8 cellular contexts compared by ENCODE assay signal in genomic region chr4:118076958-118077766, GRCh38. TPM values are rescaled to one million over a fixed set of nuclear protein-coding genes. Genes with fewer than 3 reads are reported as not detected.
DNase-seq lines count a peak whose midpoint lies in the region; ATAC-seq and TF ChIP-seq lines count a peak whose summit lies in the region.

No MANE protein-coding gene starts in this region.

- TF ChIP-seq CTCF in 22Rv1 (IDR thresholded peaks at IDR 0.05) (peak; percentile 82), fibroblast of lung (conservative IDR thresholded peaks at IDR 0.05 in 1 of 2, IDR thresholded peaks at IDR 0.05 in 1 of 2; ENCODE audit: low read depth in 1 of 2, low read length in 2 of 2) (peak; percentile 56 to 62)

- H3K27me3 ChIP-seq in fibroblast of lung (ENCODE audit: control insufficient read depth, insufficient read depth, low read length): no peaks in the 10 kb centered on the region

- H3K4me2 ChIP-seq in fibroblast of lung (ENCODE audit: extremely low read depth, insufficient read depth, low read length): no peak overlapping the region

- no peak overlapping the region for H3K9ac ChIP-seq in fibroblast of lung (ENCODE audit: insufficient read depth, low read length)

- no peaks in the 10 kb centered on the region for H3K36me3 ChIP-seq in fibroblast of lung (ENCODE audit: control insufficient read depth, insufficient read depth, low read length)

- DNase-seq in ELR (ENCODE audit: low read depth) (peak; percentile 65), NOMO-1 treated with dmso at 0.1 percent for 144 hours (lab: John Stamatoyannopoulos, UW; ENCODE audit: unreplicated experiment) (peak; percentile 17), fibroblast of lung (ENCODE audit: low read depth in 2 of 2) (peak; percentile 0 to 44), NCI-H1694 treated with DMSO at 0.1 percent for 48 hours (lab: John Stamatoyannopoulos, UW) (no peak), NCI-H524 treated with DMSO at 0.1 percent for 48 hours (lab: John Stamatoyannopoulos, UW) (no peak)

- H3K9me3 ChIP-seq in fibroblast of lung (ENCODE audit: control insufficient read depth, insufficient read depth, low read depth, low read length): no peaks in the 10 kb centered on the region

- H3K79me2 ChIP-seq in fibroblast of lung (ENCODE audit: control insufficient read depth, insufficient read depth, low read length): no peaks in the 10 kb centered on the region

- H3K4me3 ChIP-seq in fibroblast of lung (replicated peaks in 1 of 4; ENCODE audit: control extremely low read depth in 1 of 4, insufficient read depth in 1 of 4, low read depth in 3 of 4, low read length in 4 of 4): no peak overlapping the region

- no peaks in the 10 kb centered on the region for H4K20me1 ChIP-seq in fibroblast of lung (ENCODE audit: control insufficient read depth, extremely low read depth, insufficient read depth, low read length)

- H3K4me1 ChIP-seq in fibroblast of lung (ENCODE audit: control insufficient read depth, extremely low read depth, insufficient read depth, low read length): no peaks in the 10 kb centered on the region

- ATAC-seq in HG02571 (IDR thresholded peaks at IDR 0.05; ENCODE audit: unreplicated experiment) (peak; percentile 74), HG02884 (IDR thresholded peaks at IDR 0.05; ENCODE audit: unreplicated experiment) (no peak)

- H2AFZ ChIP-seq in fibroblast of lung (ENCODE audit: low read length): no peak overlapping the region

- H3K27ac ChIP-seq in 22Rv1: no peak overlapping the region
- H3K27ac ChIP-seq in fibroblast of lung (ENCODE audit: insufficient read depth, low read length): no peak overlapping the region

RNA-seq across cellular contexts. Expression of gene NDST3, which starts 42.9 kb away (rescaled TPM):
- not detected in 2 replicates for total RNA-seq in fibroblast of lung
- polyA plus RNA-seq in fibroblast of lung: 0.12 and 0.16 TPM in 2 replicates
- polyA plus RNA-seq in fibroblast of lung (2012): 0.09 and 0.15 TPM in 2 replicates
- 0.63 TPM in 1 of 2 replicates, not detected in the other for polyA minus RNA-seq in fibroblast of lung (ENCODE audit: low replicate concordance)

Comparison
In these comparisons a context has a peak if more than half of its experiments do, and no peak if none do; other contexts are left out.
1. DNase-seq: peak in ELR (single experiment), NOMO-1 treated with dmso at 0.1 percent for 144 hours (single experiment) and fibroblast of lung (2 of 2); none in NCI-H1694 treated with DMSO at 0.1 percent for 48 hours (single experiment) and NCI-H524 treated with DMSO at 0.1 percent for 48 hours (single experiment).